In the genomic region with DNA sequence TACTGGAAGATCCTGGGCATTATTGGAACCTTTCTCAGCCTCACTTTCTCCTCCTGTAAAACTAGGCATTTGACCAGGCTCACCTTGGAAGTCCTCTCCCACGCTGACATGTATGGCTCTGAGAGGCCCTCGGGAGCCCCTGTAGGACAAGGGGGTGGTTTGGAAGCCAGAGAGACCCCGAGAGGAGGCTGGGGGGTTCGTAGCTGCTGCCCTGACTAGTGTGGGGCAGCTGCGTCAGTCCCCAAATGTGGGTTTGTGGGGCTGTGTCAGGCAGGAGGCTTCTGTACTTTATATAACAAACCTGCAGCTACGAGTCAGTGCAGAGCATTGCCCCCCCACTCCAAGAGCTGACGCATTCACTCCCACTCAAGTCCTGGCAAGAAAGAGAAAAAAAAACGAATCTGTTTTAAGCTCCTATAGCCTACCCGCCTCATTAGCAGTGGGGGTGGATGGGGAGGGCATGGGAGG, we compare ENCODE assay signal across 9 cellular contexts. TPM values are rescaled to one million over a fixed set of nuclear protein-coding genes. Genes with fewer than 3 reads are reported as not detected.
A peak's percentile ranks its signal among the peaks of the same experiment; 100 is the strongest.
DNase-seq lines count a peak whose midpoint lies in the region; ATAC-seq and TF ChIP-seq lines count a peak whose summit lies in the region.
"Had no signal": no experiment of that assay in that cellular context is flagged by ENCODE, and none has a peak within 500 bp of the region (broad histone marks: within the 10 kb centered on the region; RNA-seq: fewer than 3 reads in every experiment).

No MANE protein-coding gene starts in this region.

- H3K36me3 Mint-ChIP-seq in activated CD4-positive, alpha-beta memory T cell treated with anti-CD3 and anti-CD28 coated beads for 36 hours: no peaks in the 10 kb centered on the region
- H3K36me3 Mint-ChIP-seq in activated CD4-positive, alpha-beta memory T cell treated with anti-CD3 and anti-CD28 coated beads, Interleukin-2, amount 10 ng/mL, durations not matched to agents 7 days and 5 days (ENCODE audit: low read depth): no peaks in the 10 kb centered on the region
- H3K36me3 Mint-ChIP-seq in endodermal cell (ENCODE audit: low read depth): no peaks in the 10 kb centered on the region

- peak overlapping the region; percentile 3 to 91 (median 78) for H3K27ac ChIP-seq in thyroid gland
- no peak overlapping the region for H3K27ac ChIP-seq in endodermal cell (ENCODE audit: low read depth, low read length)

- H3K9me3 ChIP-seq in thyroid gland: no peaks in the 10 kb centered on the region
- H3K9me3 ChIP-seq in endodermal cell (ENCODE audit: control insufficient read depth, low read length): no peaks in the 10 kb centered on the region

- no peak for TF ChIP-seq POLR2A in thyroid gland (IDR thresholded peaks at IDR 0.05)

- no peaks in the 10 kb centered on the region for H3K36me3 ChIP-seq in thyroid gland
- H3K36me3 ChIP-seq in endodermal cell (ENCODE audit: control insufficient read depth, insufficient read depth, low read length): no peaks in the 10 kb centered on the region

- H3K27me3 Mint-ChIP-seq in activated CD4-positive, alpha-beta memory T cell treated with anti-CD3 and anti-CD28 coated beads for 36 hours: peaks cover 3% of the 10 kb centered on the region
- H3K27me3 Mint-ChIP-seq in activated CD4-positive, alpha-beta memory T cell treated with anti-CD3 and anti-CD28 coated beads, Interleukin-2, amount 10 ng/mL, durations not matched to agents 7 days and 5 days: peaks cover 8% of the 10 kb centered on the region
- H3K27me3 Mint-ChIP-seq in endodermal cell (ENCODE audit: insufficient read depth): no peaks in the 10 kb centered on the region

- CTCF ChIA-PET in activated CD4-positive, alpha-beta memory T cell treated with anti-CD3 and anti-CD28 coated beads for 36 hours (lab: Charles Lee): no interaction called here
- CTCF ChIA-PET in activated CD4-positive, alpha-beta memory T cell treated with anti-CD3 and anti-CD28 coated beads, Interleukin-2, amount 10 ng/mL, durations not matched to agents 7 days and 5 days (lab: Charles Lee): no interaction called here

- peaks cover 5 to 44% of the 10 kb centered on the region in 2 donors for H3K4me1 ChIP-seq in thyroid gland
- H3K4me1 ChIP-seq in endodermal cell (ENCODE audit: control insufficient read depth, insufficient read depth, low read length): peaks cover 10% of the 10 kb centered on the region

- no peaks in the 10 kb centered on the region for H3K9me3 Mint-ChIP-seq in activated CD4-positive, alpha-beta memory T cell treated with anti-CD3 and anti-CD28 coated beads for 36 hours
- no peaks in the 10 kb centered on the region for H3K9me3 Mint-ChIP-seq in activated CD4-positive, alpha-beta memory T cell treated with anti-CD3 and anti-CD28 coated beads, Interleukin-2, amount 10 ng/mL, durations not matched to agents 7 days and 5 days
- H3K9me3 Mint-ChIP-seq in endodermal cell: no peaks in the 10 kb centered on the region

- intact Hi-C loops in activated CD4-positive, alpha-beta memory T cell treated with anti-CD3 and anti-CD28 coated beads for 36 hours (cut with micrococcal nuclease): no loop called here
- intact Hi-C loops in thyroid gland (cut with DNase I): no loop called here

- H3K9ac ChIP-seq in endodermal cell (ENCODE audit: extremely low read depth, low read length, poor library complexity, severe bottlenecking): no peak overlapping the region

- H3K27ac Mint-ChIP-seq in activated CD4-positive, alpha-beta memory T cell treated with anti-CD3 and anti-CD28 coated beads for 36 hours: no peak overlapping the region
- no peak overlapping the region for H3K27ac Mint-ChIP-seq in activated CD4-positive, alpha-beta memory T cell treated with anti-CD3 and anti-CD28 coated beads, Interleukin-2, amount 10 ng/mL, durations not matched to agents 7 days and 5 days
- H3K27ac Mint-ChIP-seq in endodermal cell: no peak overlapping the region

- H3K4me3 Mint-ChIP-seq in activated CD4-positive, alpha-beta memory T cell treated with anti-CD3 and anti-CD28 coated beads for 36 hours: no peak overlapping the region
- no peak overlapping the region for H3K4me3 Mint-ChIP-seq in activated CD4-positive, alpha-beta memory T cell treated with anti-CD3 and anti-CD28 coated beads, Interleukin-2, amount 10 ng/mL, durations not matched to agents 7 days and 5 days
- H3K4me3 Mint-ChIP-seq in endodermal cell: no peak overlapping the region

- H3K27me3 ChIP-seq in thyroid gland: no peaks in the 10 kb centered on the region
- no peaks in the 10 kb centered on the region for H3K27me3 ChIP-seq in endodermal cell (ENCODE audit: control insufficient read depth, insufficient read depth, low read length, poor library complexity, severe bottlenecking)

- H3K4me1 Mint-ChIP-seq in activated CD4-positive, alpha-beta memory T cell treated with anti-CD3 and anti-CD28 coated beads for 36 hours (ENCODE audit: low read depth): peaks cover 14% of the 10 kb centered on the region
- peaks cover 9% of the 10 kb centered on the region for H3K4me1 Mint-ChIP-seq in activated CD4-positive, alpha-beta memory T cell treated with anti-CD3 and anti-CD28 coated beads, Interleukin-2, amount 10 ng/mL, durations not matched to agents 7 days and 5 days
- peaks cover 13% of the 10 kb centered on the region for H3K4me1 Mint-ChIP-seq in endodermal cell

- TF ChIP-seq CTCF in thyroid gland (IDR thresholded peaks at IDR 0.05) (no peak), endodermal cell (conservative IDR thresholded peaks at IDR 0.05) (no peak)

- peak overlapping the region in 1 of 3 donors; percentile 44 for H3K4me3 ChIP-seq in thyroid gland (replicated peaks in 1 of 3)
- no peak overlapping the region for H3K4me3 ChIP-seq in endodermal cell (ENCODE audit: low read length)

- WGBS in thyroid gland, 2 donors: 52 to 53% methylated on average over 9 of the region's 9 CpGs
- 20 to 81% methylated on average over 1 to 8 of the region's 9 CpGs for WGBS in endodermal cell (ENCODE audit: insufficient coverage in 1 of 2, insufficient read length in 1 of 2), 2 experiments

- POLR2A ChIA-PET in activated CD4-positive, alpha-beta memory T cell treated with anti-CD3 and anti-CD28 coated beads for 36 hours (lab: Charles Lee): no interaction called here
- POLR2A ChIA-PET in activated CD4-positive, alpha-beta memory T cell treated with anti-CD3 and anti-CD28 coated beads, Interleukin-2, amount 10 ng/mL, durations not matched to agents 7 days and 5 days (lab: Charles Lee): no interaction called here

- peak; percentile 34 for DNase-seq in activated CD4-positive, alpha-beta memory T cell treated with anti-CD3 and anti-CD28 coated beads for 36 hours
- no peak for DNase-seq in activated CD4-positive, alpha-beta memory T cell treated with anti-CD3 and anti-CD28 coated beads, Interleukin-2, amount 10 ng/mL, durations not matched to agents 7 days and 5 days
- DNase-seq in cerebellar cortex (ENCODE audit: low spot score) (peak; percentile 17), middle frontal gyrus (ENCODE audit: extremely low spot score, low spot score) (peak; percentile 53), thyroid gland (peak; percentile 15 to 19), endodermal cell (no peak), NCI-H526 (lab: John Stamatoyannopoulos, UW) (no peak)
- DNase-seq: effector memory CD4-positive, alpha-beta T cell had no signal

- ATAC-seq in HG03457 (IDR thresholded peaks at IDR 0.05; ENCODE audit: unreplicated experiment): no peak

RNA-seq across cellular contexts. Expression of gene CX3CL1, which starts 1.8 kb away (rescaled TPM):
- not detected for total RNA-seq in activated CD4-positive, alpha-beta memory T cell treated with anti-CD3 and anti-CD28 coated beads for 36 hours
- total RNA-seq in activated CD4-positive, alpha-beta memory T cell treated with anti-CD3 and anti-CD28 coated beads, Interleukin-2, amount 10 ng/mL, durations not matched to agents 7 days and 5 days: not detected
- total RNA-seq in thyroid gland: 10 to 100 TPM in 3 of 4 donors, 1 to 10 TPM in 1; 3.3 to 12.6 (median 10.9) TPM
- 1 to 10 TPM in 1 of 2 donors, under 1 TPM in 1; 0.18 to 1.0 TPM for total RNA-seq in endodermal cell
- polyA plus RNA-seq in endodermal cell (2013, experiment 1 of 2): 5.5 TPM
- polyA plus RNA-seq in endodermal cell (2013, experiment 2 of 2): 6.3 TPM

RNA-seq across cellular contexts. Expression of gene CCL22, which starts 15.5 kb away (rescaled TPM):
- 1 to 10 TPM; 1.5 to 1.7 TPM for total RNA-seq in activated CD4-positive, alpha-beta memory T cell treated with anti-CD3 and anti-CD28 coated beads for 36 hours
- under 1 TPM in 1 of 2 experiments, not detected in 1; 0.10 TPM for total RNA-seq in activated CD4-positive, alpha-beta memory T cell treated with anti-CD3 and anti-CD28 coated beads, Interleukin-2, amount 10 ng/mL, durations not matched to agents 7 days and 5 days
- total RNA-seq in thyroid gland: not detected
- total RNA-seq in endodermal cell: not detected
- not detected for polyA plus RNA-seq in endodermal cell (2013, experiment 1 of 2)
- polyA plus RNA-seq in endodermal cell (2013, experiment 2 of 2): not detected

RNA-seq across cellular contexts. Expression of gene CCL17, which starts 30.5 kb away (rescaled TPM):
- total RNA-seq in activated CD4-positive, alpha-beta memory T cell treated with anti-CD3 and anti-CD28 coated beads for 36 hours: 1 to 10 TPM; 1.6 to 3.1 TPM
- total RNA-seq in activated CD4-positive, alpha-beta memory T cell treated with anti-CD3 and anti-CD28 coated beads, Interleukin-2, amount 10 ng/mL, durations not matched to agents 7 days and 5 days: not detected
- total RNA-seq in thyroid gland (not detected), endodermal cell (not detected)
- polyA plus RNA-seq in endodermal cell (2013, experiment 1 of 2): not detected
- not detected for polyA plus RNA-seq in endodermal cell (2013, experiment 2 of 2)

Comparison
In these comparisons a context has a peak if more than half of its experiments do, and no peak if none do; other contexts are left out.
1. DNase-seq: peak in activated CD4-positive, alpha-beta memory T cell treated with anti-CD3 and anti-CD28 coated beads for 36 hours (single experiment), cerebellar cortex (single experiment), middle frontal gyrus (single experiment) and thyroid gland (2 of 2); none in activated CD4-positive, alpha-beta memory T cell treated with anti-CD3 and anti-CD28 coated beads, Interleukin-2, amount 10 ng/mL, durations not matched to agents 7 days and 5 days (single experiment), endodermal cell (single experiment) and NCI-H526 (0 of 2).